In genomic region chr1:94302497-94302896, GRCh38 we compare ENCODE assay signal across 1 cellular context.
TF ChIP-seq lines count a peak whose summit lies in the region.

No MANE protein-coding gene starts in this region.

TF ChIP-seq in HCT116, 20 proteins besides CTCF, POLR2A, EP300 and RAD21 (continued from another document):
- TF ChIP-seq MAX (IDR thresholded peaks at IDR 0.05) (no peak), FOSL1 (IDR thresholded peaks at IDR 0.05; ENCODE audit: low read depth) (no peak), ELF1 (IDR thresholded peaks at IDR 0.05; ENCODE audit: borderline replicate concordance, low read depth) (no peak), EZH2phosphoT487 (IDR thresholded peaks at IDR 0.05; ENCODE audit: borderline replicate concordance) (no peak), ZBTB33 (IDR thresholded peaks at IDR 0.05; ENCODE audit: extremely low read depth, insufficient replicate concordance, low read length) (no peak)
